In the genomic region with DNA sequence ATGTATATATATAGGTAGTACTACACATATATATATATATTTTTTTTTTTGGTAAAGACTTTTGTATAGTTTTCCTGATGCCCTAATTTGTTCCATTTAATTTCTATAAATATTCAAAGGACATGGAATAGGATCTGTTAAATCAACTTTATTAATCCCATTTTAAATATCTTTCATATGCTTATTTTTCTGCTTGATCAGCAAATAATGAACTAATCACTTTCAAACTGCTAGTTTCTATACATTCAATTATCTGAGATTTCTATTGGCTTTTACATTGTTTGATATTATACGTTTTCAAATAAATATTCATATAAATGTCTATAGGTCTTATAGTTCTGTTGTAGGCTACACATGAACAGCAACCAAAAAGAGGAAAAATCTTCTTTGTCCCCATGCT, we compare ENCODE assay signal across 23 cellular contexts. TPM values are rescaled to one million over a fixed set of nuclear protein-coding genes. Genes with fewer than 3 reads are reported as not detected.
"Had no signal": no experiment of that assay in that cellular context is flagged by ENCODE, and none has a peak within 500 bp of the region (broad histone marks: within the 10 kb centered on the region; RNA-seq: fewer than 3 reads in every experiment).

No MANE protein-coding gene starts in this region.

- H3K9me3 Mint-ChIP-seq: endodermal cell, naive B cell, nephron had no signal

- H3K27ac Mint-ChIP-seq: endodermal cell, naive B cell, nephron had no signal

- H3K4me1 Mint-ChIP-seq: endodermal cell, nephron had no signal

- FAIRE-seq: colon, small intestine had no signal

- H3K27me3 ChIP-seq: gastrocnemius medialis, heart right ventricle had no signal

- H3K4me1 ChIP-seq: lower lobe of right lung had no signal

- H3K9me3 ChIP-seq: gastrocnemius medialis, heart right ventricle, lower lobe of right lung had no signal

- H3K4me3 ChIP-seq: gastrocnemius medialis, heart right ventricle, lower lobe of right lung had no signal

- DNase-seq: cerebellar nuclear complex; dermis blood vessel endothelial cell; effector CD4-positive, alpha-beta T cell; endodermal cell; gastrocnemius medialis; heart right ventricle; hypothalamus; islet precursor cell; lower lobe of right lung; mesenchymal stem cell; naive B cell; posterior cingulate gyrus; small intestine; stimulated activated CD4-positive, alpha-beta T cell treated with anti-CD3 and anti-CD28 coated beads, Interleukin-12 subunit alpha, Interleukin-12 subunit beta, amount 100 ng/mL, for 4 hours; stimulated activated naive CD4-positive, alpha-beta T cell treated with Interleukin-2 at 50 U/mL for 16 hours; trophoblast cell had no signal

- H3K4me3 Mint-ChIP-seq: endodermal cell, naive B cell, nephron had no signal

- H3K27me3 Mint-ChIP-seq: naive B cell had no signal

- H3K27ac ChIP-seq: heart right ventricle, lower lobe of right lung had no signal

- ATAC-seq: heart right ventricle, left lobe of liver, lower lobe of right lung had no signal

RNA-seq across cellular contexts. Expression of gene CFAP100, which starts 59.3 kb away (rescaled TPM):
- total RNA-seq: dermis blood vessel endothelial cell, gastrocnemius medialis, heart right ventricle, left lobe of liver, osteocyte, pulmonary artery endothelial cell, urinary bladder had no signal
- polyA plus RNA-seq: esophagus, heart right ventricle, small intestine, urinary bladder had no signal
